Comparison of ENCODE assay signal across 1 cellular context in the genomic region with DNA sequence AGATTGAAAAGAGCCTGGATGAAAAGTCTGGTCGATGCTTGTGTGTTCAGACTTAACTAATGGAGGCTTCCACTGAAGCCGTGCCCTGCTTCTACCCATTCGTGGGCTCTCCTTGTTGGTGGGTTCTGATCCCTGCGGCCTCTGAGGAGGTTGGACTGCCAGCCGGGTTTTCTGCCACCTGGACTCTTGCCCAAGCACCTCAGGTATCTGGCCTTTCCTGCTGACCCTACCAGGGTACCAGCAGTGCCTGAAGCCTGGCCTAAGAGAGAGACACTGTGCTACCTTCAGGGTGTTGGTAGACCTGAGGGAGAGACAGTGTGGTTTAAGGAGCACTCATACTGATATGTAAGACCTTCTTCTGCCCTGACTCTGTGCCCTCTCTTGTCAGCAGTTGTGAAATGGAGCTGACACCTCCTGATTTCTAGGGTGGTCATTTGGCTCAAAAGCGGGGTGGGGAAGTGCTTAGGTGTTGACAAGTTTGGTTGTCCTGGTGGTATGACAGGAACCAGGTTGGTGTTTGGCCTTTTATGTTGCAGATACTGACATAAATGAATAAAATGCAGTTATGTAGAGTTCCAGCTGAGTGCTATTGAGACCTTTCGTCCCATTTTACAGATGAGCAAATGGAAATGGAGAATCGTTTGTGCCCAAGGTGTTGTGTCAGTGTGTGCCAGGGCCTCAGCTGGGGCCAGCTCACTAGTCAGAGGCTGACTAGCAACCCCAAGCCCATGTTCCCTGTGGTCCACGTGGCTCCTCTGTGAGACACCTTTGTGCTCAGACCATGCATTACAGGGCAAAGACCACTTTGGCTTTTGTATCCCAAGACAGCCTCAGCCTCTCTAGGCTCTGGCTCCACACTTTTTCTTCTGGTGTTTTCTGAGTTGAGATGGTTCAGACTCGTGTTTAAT.
TF ChIP-seq lines count a peak whose summit lies in the region.

No MANE protein-coding gene starts in this region.

TF ChIP-seq in IMR-90, 13 proteins besides CTCF, POLR2A, EP300 and RAD21:
- TF ChIP-seq CHD1 (IDR thresholded peaks at IDR 0.05; ENCODE audit: low read depth, low read length): no peak
- TF ChIP-seq CEBPB (IDR thresholded peaks at IDR 0.05; ENCODE audit: low read depth, low read length): no peak
- TF ChIP-seq BHLHE40 (IDR thresholded peaks at IDR 0.05; ENCODE audit: low read depth, low read length): no peak
- no peak for TF ChIP-seq RCOR1 (IDR thresholded peaks at IDR 0.05; ENCODE audit: insufficient replicate concordance, low read length)
- TF ChIP-seq NFE2L2 (IDR thresholded peaks at IDR 0.05; ENCODE audit: low read depth, low read length): no peak
- no peak for TF ChIP-seq MXI1 (IDR thresholded peaks at IDR 0.05; ENCODE audit: borderline replicate concordance, low read depth, low read length)
- no peak for TF ChIP-seq MAFK (IDR thresholded peaks at IDR 0.05; ENCODE audit: low read depth, low read length)
- TF ChIP-seq SMC3 (IDR thresholded peaks at IDR 0.05; ENCODE audit: low read depth, low read length): no peak
- TF ChIP-seq, protein P1, sequence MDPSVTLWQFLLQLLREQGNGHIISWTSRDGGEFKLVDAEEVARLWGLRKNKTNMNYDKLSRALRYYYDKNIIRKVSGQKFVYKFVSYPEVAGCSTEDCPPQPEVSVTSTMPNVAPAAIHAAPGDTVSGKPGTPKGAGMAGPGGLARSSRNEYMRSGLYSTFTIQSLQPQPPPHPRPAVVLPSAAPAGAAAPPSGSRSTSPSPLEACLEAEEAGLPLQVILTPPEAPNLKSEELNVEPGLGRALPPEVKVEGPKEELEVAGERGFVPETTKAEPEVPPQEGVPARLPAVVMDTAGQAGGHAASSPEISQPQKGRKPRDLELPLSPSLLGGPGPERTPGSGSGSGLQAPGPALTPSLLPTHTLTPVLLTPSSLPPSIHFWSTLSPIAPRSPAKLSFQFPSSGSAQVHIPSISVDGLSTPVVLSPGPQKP (IDR thresholded peaks at IDR 0.05; ENCODE audit: borderline replicate concordance, low read depth, low read length): no peak
- no peak for TF ChIP-seq MAZ (IDR thresholded peaks at IDR 0.05; ENCODE audit: borderline replicate concordance, low read depth, low read length)
